ENCODE assay signal across 1 cellular context in the genomic region with DNA sequence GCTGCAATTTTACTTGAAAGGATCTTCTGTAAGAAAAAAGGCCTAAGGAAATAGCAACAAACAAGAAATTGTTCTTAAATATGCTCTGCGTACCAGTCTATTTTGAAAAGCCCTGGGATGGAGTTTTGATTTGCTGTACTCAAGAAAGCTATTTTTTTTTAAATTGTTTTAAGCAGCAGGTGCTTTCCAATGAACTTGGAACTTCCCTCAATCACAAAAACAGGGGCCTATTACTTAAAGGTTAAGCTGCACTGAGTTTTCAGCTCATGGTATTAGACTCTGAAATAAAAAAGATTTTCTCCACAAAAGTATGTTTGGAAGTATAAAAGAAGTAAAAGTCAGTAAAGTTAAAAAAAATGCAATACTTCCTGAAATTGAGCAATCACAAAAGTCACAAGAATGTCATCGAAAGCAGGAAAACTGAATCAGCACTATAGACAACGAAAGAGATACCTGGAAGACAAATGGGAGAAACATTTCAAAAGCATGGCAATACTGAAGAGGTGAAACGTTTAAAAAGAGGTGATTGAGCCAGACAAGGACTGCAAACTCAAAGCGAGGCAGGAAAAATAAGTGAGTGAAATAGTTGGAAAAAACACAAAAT.
TF ChIP-seq lines count a peak whose summit lies in the region.

No MANE protein-coding gene starts in this region.

TF ChIP-seq in GM23338, 12 proteins besides CTCF, POLR2A, EP300 and RAD21 (continued from another document):
- no peak for TF ChIP-seq CREB1 (CRISPR knock-in tag; IDR thresholded peaks at IDR 0.05; ENCODE audit: low read depth)
- TF ChIP-seq, protein P1, sequence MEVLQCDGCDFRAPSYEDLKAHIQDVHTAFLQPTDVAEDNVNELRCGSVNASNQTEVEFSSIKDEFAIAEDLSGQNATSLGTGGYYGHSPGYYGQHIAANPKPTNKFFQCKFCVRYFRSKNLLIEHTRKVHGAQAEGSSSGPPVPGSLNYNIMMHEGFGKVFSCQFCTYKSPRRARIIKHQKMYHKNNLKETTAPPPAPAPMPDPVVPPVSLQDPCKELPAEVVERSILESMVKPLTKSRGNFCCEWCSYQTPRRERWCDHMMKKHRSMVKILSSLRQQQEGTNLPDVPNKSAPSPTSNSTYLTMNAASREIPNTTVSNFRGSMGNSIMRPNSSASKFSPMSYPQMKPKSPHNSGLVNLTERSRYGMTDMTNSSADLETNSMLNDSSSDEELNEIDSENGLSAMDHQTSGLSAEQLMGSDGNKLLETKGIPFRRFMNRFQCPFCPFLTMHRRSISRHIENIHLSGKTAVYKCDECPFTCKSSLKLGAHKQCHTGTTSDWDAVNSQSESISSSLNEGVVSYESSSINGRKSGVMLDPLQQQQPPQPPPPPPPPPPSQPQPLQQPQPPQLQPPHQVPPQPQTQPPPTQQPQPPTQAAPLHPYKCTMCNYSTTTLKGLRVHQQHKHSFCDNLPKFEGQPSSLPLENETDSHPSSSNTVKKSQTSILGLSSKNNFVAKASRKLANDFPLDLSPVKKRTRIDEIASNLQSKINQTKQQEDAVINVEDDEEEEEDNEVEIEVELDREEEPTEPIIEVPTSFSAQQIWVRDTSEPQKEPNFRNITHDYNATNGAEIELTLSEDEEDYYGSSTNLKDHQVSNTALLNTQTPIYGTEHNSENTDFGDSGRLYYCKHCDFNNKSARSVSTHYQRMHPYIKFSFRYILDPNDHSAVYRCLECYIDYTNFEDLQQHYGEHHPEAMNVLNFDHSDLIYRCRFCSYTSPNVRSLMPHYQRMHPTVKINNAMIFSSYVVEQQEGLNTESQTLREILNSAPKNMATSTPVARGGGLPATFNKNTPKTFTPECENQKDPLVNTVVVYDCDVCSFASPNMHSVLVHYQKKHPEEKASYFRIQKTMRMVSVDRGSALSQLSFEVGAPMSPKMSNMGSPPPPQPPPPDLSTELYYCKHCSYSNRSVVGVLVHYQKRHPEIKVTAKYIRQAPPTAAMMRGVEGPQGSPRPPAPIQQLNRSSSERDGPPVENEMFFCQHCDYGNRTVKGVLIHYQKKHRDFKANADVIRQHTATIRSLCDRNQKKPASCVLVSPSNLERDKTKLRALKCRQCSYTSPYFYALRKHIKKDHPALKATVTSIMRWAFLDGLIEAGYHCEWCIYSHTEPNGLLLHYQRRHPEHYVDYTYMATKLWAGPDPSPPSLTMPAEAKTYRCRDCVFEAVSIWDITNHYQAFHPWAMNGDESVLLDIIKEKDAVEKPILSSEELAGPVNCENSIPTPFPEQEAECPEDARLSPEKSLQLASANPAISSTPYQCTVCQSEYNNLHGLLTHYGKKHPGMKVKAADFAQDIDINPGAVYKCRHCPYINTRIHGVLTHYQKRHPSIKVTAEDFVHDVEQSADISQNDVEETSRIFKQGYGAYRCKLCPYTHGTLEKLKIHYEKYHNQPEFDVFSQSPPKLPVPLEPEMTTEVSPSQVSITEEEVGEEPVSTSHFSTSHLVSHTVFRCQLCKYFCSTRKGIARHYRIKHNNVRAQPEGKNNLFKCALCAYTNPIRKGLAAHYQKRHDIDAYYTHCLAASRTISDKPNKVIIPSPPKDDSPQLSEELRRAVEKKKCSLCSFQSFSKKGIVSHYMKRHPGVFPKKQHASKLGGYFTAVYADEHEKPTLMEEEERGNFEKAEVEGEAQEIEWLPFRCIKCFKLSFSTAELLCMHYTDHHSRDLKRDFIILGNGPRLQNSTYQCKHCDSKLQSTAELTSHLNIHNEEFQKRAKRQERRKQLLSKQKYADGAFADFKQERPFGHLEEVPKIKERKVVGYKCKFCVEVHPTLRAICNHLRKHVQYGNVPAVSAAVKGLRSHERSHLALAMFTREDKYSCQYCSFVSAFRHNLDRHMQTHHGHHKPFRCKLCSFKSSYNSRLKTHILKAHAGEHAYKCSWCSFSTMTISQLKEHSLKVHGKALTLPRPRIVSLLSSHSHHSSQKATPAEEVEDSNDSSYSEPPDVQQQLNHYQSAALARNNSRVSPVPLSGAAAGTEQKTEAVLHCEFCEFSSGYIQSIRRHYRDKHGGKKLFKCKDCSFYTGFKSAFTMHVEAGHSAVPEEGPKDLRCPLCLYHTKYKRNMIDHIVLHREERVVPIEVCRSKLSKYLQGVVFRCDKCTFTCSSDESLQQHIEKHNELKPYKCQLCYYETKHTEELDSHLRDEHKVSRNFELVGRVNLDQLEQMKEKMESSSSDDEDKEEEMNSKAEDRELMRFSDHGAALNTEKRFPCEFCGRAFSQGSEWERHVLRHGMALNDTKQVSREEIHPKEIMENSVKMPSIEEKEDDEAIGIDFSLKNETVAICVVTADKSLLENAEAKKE (CRISPR knock-in tag; IDR thresholded peaks at IDR 0.05) = no peak
- TF ChIP-seq ETS1 (IDR thresholded peaks at IDR 0.05) = no peak
- no peak for TF ChIP-seq STAT1 (IDR thresholded peaks at IDR 0.05; ENCODE audit: unreplicated experiment)
- no peak for TF ChIP-seq EZH2 (IDR thresholded peaks at IDR 0.05; ENCODE audit: low read depth, unreplicated experiment)
